8 cellular contexts compared by ENCODE assay signal in the genomic region with DNA sequence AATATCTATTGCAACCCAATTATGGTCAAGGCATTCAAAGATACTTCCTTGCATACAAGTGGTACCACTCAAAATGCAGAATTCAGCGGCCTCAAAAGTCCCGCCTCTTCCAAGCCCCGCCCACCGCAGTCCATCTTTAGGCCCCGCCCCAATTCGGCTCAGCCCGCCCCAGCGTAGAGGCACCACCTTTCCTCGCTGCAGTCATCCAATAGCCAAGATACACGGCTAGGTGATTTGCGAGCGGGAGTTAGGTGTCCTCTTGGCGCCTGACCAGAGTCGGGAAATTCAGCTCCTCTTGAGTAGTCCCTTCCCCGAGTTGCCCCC. TPM values are rescaled to one million over a fixed set of nuclear protein-coding genes. Genes with fewer than 3 reads are reported as not detected.
DNase-seq lines count a peak whose midpoint lies in the region; ATAC-seq and TF ChIP-seq lines count a peak whose summit lies in the region.

No MANE protein-coding gene starts in this region.

- H4K20me1 ChIP-seq in SU-DHL-6 (ENCODE audit: low read depth, low read length), result no peaks in the 10 kb centered on the region; the same call in 1 of the 2 replicates

- intact Hi-C loops in left cardiac atrium (cut with DNase I), result no loop called here

- H3K9me2 ChIP-seq in SU-DHL-6 (replicated peaks; ENCODE audit: insufficient read depth, low read length), result no peaks in the 10 kb centered on the region

- H3K4me3 Mint-ChIP-seq in activated naive CD8-positive, alpha-beta T cell treated with anti-CD3 and anti-CD28 coated beads, Interleukin-2, amount 50 U/mL, for 24 hours, result peak overlapping the region; percentile 92
- peak overlapping the region; percentile 95 for H3K4me3 Mint-ChIP-seq in progenitor cell of endocrine pancreas (ENCODE audit: low read depth)

- ATAC-seq in HG02610 (IDR thresholded peaks at IDR 0.05; ENCODE audit: unreplicated experiment) (peak; percentile 78), left cardiac atrium (peak; percentile 92 to 96)
- peak; percentile 81 for ATAC-seq in activated naive CD8-positive, alpha-beta T cell treated with anti-CD3 and anti-CD28 coated beads, Interleukin-2, amount 50 U/mL, for 24 hours

- H3F3A ChIP-seq in SU-DHL-6 (ENCODE audit: insufficient read depth), result no peaks in the 10 kb centered on the region

- peaks cover 42% of the 10 kb centered on the region for H3K4me1 Mint-ChIP-seq in activated naive CD8-positive, alpha-beta T cell treated with anti-CD3 and anti-CD28 coated beads, Interleukin-2, amount 50 U/mL, for 24 hours
- H3K4me1 Mint-ChIP-seq in progenitor cell of endocrine pancreas (ENCODE audit: low read depth), result peaks cover 31% of the 10 kb centered on the region

- H3K36me3 Mint-ChIP-seq in activated naive CD8-positive, alpha-beta T cell treated with anti-CD3 and anti-CD28 coated beads, Interleukin-2, amount 50 U/mL, for 24 hours (ENCODE audit: low read depth), result peaks cover 1% of the 10 kb centered on the region
- H3K36me3 Mint-ChIP-seq in progenitor cell of endocrine pancreas (ENCODE audit: insufficient read depth), result no peaks in the 10 kb centered on the region

- H3K9me3 Mint-ChIP-seq in activated naive CD8-positive, alpha-beta T cell treated with anti-CD3 and anti-CD28 coated beads, Interleukin-2, amount 50 U/mL, for 24 hours, result no peaks in the 10 kb centered on the region
- H3K9me3 Mint-ChIP-seq in progenitor cell of endocrine pancreas (ENCODE audit: low read depth), result no peaks in the 10 kb centered on the region

- H3K4me2 ChIP-seq in SU-DHL-6 (ENCODE audit: low read depth, low read length, poor library complexity, severe bottlenecking), result peak overlapping the region; percentile 50

- DNase-seq in GM06990 (ENCODE audit: extremely low read depth, insufficient read length), result no peak
- peak; percentile 98 for DNase-seq in NCI-H1105 treated with DMSO at 0.1 percent for 48 hours (lab: John Stamatoyannopoulos, UW)
- DNase-seq in activated naive CD8-positive, alpha-beta T cell treated with anti-CD3 and anti-CD28 coated beads, Interleukin-2, amount 50 U/mL, for 24 hours, result peak; percentile 91
- peak; percentile 90 for DNase-seq in left cardiac atrium
- DNase-seq in progenitor cell of endocrine pancreas (ENCODE audit: low spot score, unreplicated experiment), result peak; percentile 76

- H3K27me3 ChIP-seq in GM06990 (replicated peaks; ENCODE audit: control insufficient read depth, insufficient read depth, low read length) (no peaks in the 10 kb centered on the region), SU-DHL-6 (ENCODE audit: low read length) (no peaks in the 10 kb centered on the region)

- H2AFZ ChIP-seq in SU-DHL-6 (ENCODE audit: low read depth, low read length, severe bottlenecking), result peak overlapping the region; percentile 46

- peaks cover 34% of the 10 kb centered on the region for H3K79me2 ChIP-seq in SU-DHL-6 (ENCODE audit: insufficient read depth, low read length)

- H3K9me3 ChIP-seq in SU-DHL-6 (ENCODE audit: insufficient read depth, low read length), result peaks cover 9% of the 10 kb centered on the region; the same call in 1 of the 2 replicates

- peak overlapping the region; percentile 79 for H3K9ac ChIP-seq in SU-DHL-6 (ENCODE audit: low read length)

- no peaks in the 10 kb centered on the region for H3K4me1 ChIP-seq in urinary bladder (ENCODE audit: insufficient read depth)

- TF ChIP-seq CTCF in GM06990 (IDR thresholded peaks at IDR 0.05; ENCODE audit: insufficient read depth, low read length, poor library complexity, severe bottlenecking) (no peak), SU-DHL-6 (IDR thresholded peaks at IDR 0.05; ENCODE audit: insufficient read depth, low read length, poor library complexity, severe bottlenecking) (no peak), progenitor cell of endocrine pancreas (IDR thresholded peaks at IDR 0.05; ENCODE audit: unreplicated experiment) (no peak)

- peaks cover 9% of the 10 kb centered on the region for H3K27me3 Mint-ChIP-seq in activated naive CD8-positive, alpha-beta T cell treated with anti-CD3 and anti-CD28 coated beads, Interleukin-2, amount 50 U/mL, for 24 hours
- peaks cover 33% of the 10 kb centered on the region for H3K27me3 Mint-ChIP-seq in progenitor cell of endocrine pancreas

- H3K27ac Mint-ChIP-seq in activated naive CD8-positive, alpha-beta T cell treated with anti-CD3 and anti-CD28 coated beads, Interleukin-2, amount 50 U/mL, for 24 hours, result peak overlapping the region; percentile 97
- peak overlapping the region; percentile 100 for H3K27ac Mint-ChIP-seq in progenitor cell of endocrine pancreas

- H3K4me3 ChIP-seq in GM06990 (replicated peaks; ENCODE audit: low read depth, low read length) (peak overlapping the region; percentile 95), SU-DHL-6 (ENCODE audit: insufficient read depth, low read length, poor library complexity, severe bottlenecking) (peak overlapping the region; percentile 75), urinary bladder (ENCODE audit: low read depth, low read length) (peak overlapping the region; percentile 68)

- no peaks in the 10 kb centered on the region for H3K36me3 ChIP-seq in GM06990 (ENCODE audit: control insufficient read depth, insufficient read depth, low read length)
- H3K36me3 ChIP-seq in SU-DHL-6 (ENCODE audit: low read length), result no peaks in the 10 kb centered on the region; the same call in 1 of the 2 replicates
- no peaks in the 10 kb centered on the region for H3K36me3 ChIP-seq in urinary bladder (ENCODE audit: insufficient read depth)

- H3K27ac ChIP-seq in SU-DHL-6 (ENCODE audit: low read depth, low read length) (peak overlapping the region; percentile 72), urinary bladder (ENCODE audit: low read depth) (peak overlapping the region; percentile 62)

- under 1% methylated on average over 15 of the region's 15 CpGs for WGBS in urinary bladder

RNA-seq across cellular contexts. Expression of a gene that starts 0.4 kb away (rescaled TPM):
- total RNA-seq in left cardiac atrium (10 to 100 TPM; 35.0 to 43.9 TPM), progenitor cell of endocrine pancreas (86.1 and 91.9 TPM in 2 replicates), urinary bladder (11.1 TPM)
- 44.1 TPM for polyA plus RNA-seq in urinary bladder
